Comparison of ENCODE assay signal across 23 cellular contexts in genomic region chr12:27279836-27280235, GRCh38. TPM values are rescaled to one million over a fixed set of nuclear protein-coding genes. Genes with fewer than 3 reads are reported as not detected.
A peak's percentile ranks its signal among the peaks of the same experiment; 100 is the strongest.
DNase-seq lines count a peak whose midpoint lies in the region; ATAC-seq, FAIRE-seq and TF ChIP-seq lines count a peak whose summit lies in the region.
"Had no signal": no experiment of that assay in that cellular context is flagged by ENCODE, and none has a peak within 500 bp of the region (broad histone marks: within the 10 kb centered on the region; RNA-seq: fewer than 3 reads in every experiment).

No MANE protein-coding gene starts in this region.

- no peaks in the 10 kb centered on the region for H3K36me3 ChIP-seq in rectal smooth muscle tissue (ENCODE audit: control insufficient read depth, insufficient read depth, low read length)
- H3K36me3 ChIP-seq: esophagus squamous epithelium, Peyer's patch, upper lobe of left lung had no signal

- H3K27ac ChIP-seq in rectal smooth muscle tissue (ENCODE audit: low read depth, low read length): peak overlapping the region; percentile 54
- H3K27ac ChIP-seq: upper lobe of left lung had no signal

- peaks cover 36% of the 10 kb centered on the region for H3K4me1 Mint-ChIP-seq in activated naive CD8-positive, alpha-beta T cell treated with anti-CD3 and anti-CD28 coated beads for 36 hours
- peaks cover 19% of the 10 kb centered on the region for H3K4me1 Mint-ChIP-seq in activated T-helper 2 cell treated with anti-CD3 and anti-CD28 coated beads, Interferon-gamma antibody, Interleukin-2, Interleukin-4, amounts not matched to agents 10 μg/mL and 5 μg/mL and 100 μg/mL, durations not matched to agents 14 hours and 24 hours and 36 hours (ENCODE audit: low read depth)
- peaks cover 16% of the 10 kb centered on the region for H3K4me1 Mint-ChIP-seq in stimulated activated effector memory CD8-positive, alpha-beta T cell treated with anti-CD3 and anti-CD28 coated beads, Interleukin-12 subunit alpha, Interleukin-12 subunit beta, amount 100 ng/mL, for 72 hours

- H3K27ac Mint-ChIP-seq in activated naive CD8-positive, alpha-beta T cell treated with anti-CD3 and anti-CD28 coated beads for 36 hours: peak overlapping the region; percentile 75
- H3K27ac Mint-ChIP-seq in activated T-helper 2 cell treated with anti-CD3 and anti-CD28 coated beads, Interferon-gamma antibody, Interleukin-2, Interleukin-4, amounts not matched to agents 10 μg/mL and 5 μg/mL and 100 μg/mL, durations not matched to agents 14 hours and 24 hours and 36 hours: no peak overlapping the region
- H3K27ac Mint-ChIP-seq in stimulated activated effector memory CD8-positive, alpha-beta T cell treated with anti-CD3 and anti-CD28 coated beads, Interleukin-12 subunit alpha, Interleukin-12 subunit beta, amount 100 ng/mL, for 72 hours: no peak overlapping the region
- H3K27ac Mint-ChIP-seq: activated CD4-positive, alpha-beta T cell treated with anti-CD3 and anti-CD28 coated beads, Interleukin-2, amount 10 ng/mL, durations not matched to agents 7 days and 5 days; activated T-cell treated with anti-CD3 and anti-CD28 coated beads, Interleukin-2, amount 50 U/mL, for 24 hours; CD8-positive, alpha-beta T cell had no signal

- in situ Hi-C loops in KBM-7 (cut with MboI; ENCODE audit: low pct_unique_long_range_greater_than_20kb, low sequenced_read_pairs): no loop called here

- no peaks in the 10 kb centered on the region for H3K27me3 ChIP-seq in rectal smooth muscle tissue (ENCODE audit: control insufficient read depth, insufficient read depth, low read length)
- H3K27me3 ChIP-seq: esophagus squamous epithelium, Peyer's patch, upper lobe of left lung had no signal

- intact Hi-C loops in activated T-helper 2 cell treated with anti-CD3 and anti-CD28 coated beads, Interferon-gamma antibody, Interleukin-2, Interleukin-4, amounts not matched to agents 10 μg/mL and 5 μg/mL and 100 μg/mL, durations not matched to agents 14 hours and 24 hours and 36 hours (cut with micrococcal nuclease): loop anchor here (2.0 to 5.0 kb wide), 2 partner anchors 35 to 73 kb away; partner anchors contain the start of gene STK38L

- DNase-seq in DMS153 (lab: John Stamatoyannopoulos, UW): peak; percentile 18
- no peak for DNase-seq in DMS153 treated with DMSO at 0.1 percent for 48 hours (lab: John Stamatoyannopoulos, UW; ENCODE audit: unreplicated experiment)
- DNase-seq in KBM-7: peak; percentile 63
- DNase-seq in activated naive CD8-positive, alpha-beta T cell treated with anti-CD3 and anti-CD28 coated beads for 36 hours: no peak
- no peak for DNase-seq in D721Med (ENCODE audit: insufficient read length, low spot score)
- DNase-seq in activated T-helper 2 cell treated with anti-CD3 and anti-CD28 coated beads, Interferon-gamma antibody, Interleukin-2, Interleukin-4, amounts not matched to agents 10 μg/mL and 5 μg/mL and 100 μg/mL, durations not matched to agents 14 hours and 24 hours and 36 hours (ENCODE audit: low spot score): no peak
- no peak for DNase-seq in stimulated activated effector memory CD8-positive, alpha-beta T cell treated with anti-CD3 and anti-CD28 coated beads, Interleukin-12 subunit alpha, Interleukin-12 subunit beta, amount 100 ng/mL, for 72 hours (ENCODE audit: low spot score in 2 of 2)
- DNase-seq: activated CD4-positive, alpha-beta T cell treated with anti-CD3 and anti-CD28 coated beads, Interleukin-2, amount 10 ng/mL, durations not matched to agents 7 days and 5 days; activated T-cell treated with anti-CD3 and anti-CD28 coated beads, Interleukin-2, amount 50 U/mL, for 24 hours; anterior cingulate cortex; CD8-positive, alpha-beta T cell; esophagus squamous epithelium; hippocampal formation; IMR-90; left cardiac atrium; NCI-H1417 treated with DMSO at 0.1 percent for 48 hours; NCI-H345; stimulated activated CD4-positive, alpha-beta T cell treated with anti-CD3 and anti-CD28 coated beads, Interleukin-1b, Interleukin-23, amount 100 ng/mL, for 48 hours; T-helper 2 cell; upper lobe of left lung had no signal

- no peak for TF ChIP-seq CTCF in D721Med (IDR thresholded peaks at IDR 0.05; ENCODE audit: insufficient read depth, missing control alignments)

- H3K9ac ChIP-seq in rectal smooth muscle tissue (ENCODE audit: low read length): no peak overlapping the region

- no peak overlapping the region for H3K4me3 Mint-ChIP-seq in activated naive CD8-positive, alpha-beta T cell treated with anti-CD3 and anti-CD28 coated beads for 36 hours
- H3K4me3 Mint-ChIP-seq in activated T-helper 2 cell treated with anti-CD3 and anti-CD28 coated beads, Interferon-gamma antibody, Interleukin-2, Interleukin-4, amounts not matched to agents 10 μg/mL and 5 μg/mL and 100 μg/mL, durations not matched to agents 14 hours and 24 hours and 36 hours (ENCODE audit: low read depth): no peak overlapping the region
- H3K4me3 Mint-ChIP-seq in stimulated activated effector memory CD8-positive, alpha-beta T cell treated with anti-CD3 and anti-CD28 coated beads, Interleukin-12 subunit alpha, Interleukin-12 subunit beta, amount 100 ng/mL, for 72 hours: no peak overlapping the region
- H3K4me3 Mint-ChIP-seq: activated CD4-positive, alpha-beta T cell treated with anti-CD3 and anti-CD28 coated beads, Interleukin-2, amount 10 ng/mL, durations not matched to agents 7 days and 5 days; activated T-cell treated with anti-CD3 and anti-CD28 coated beads, Interleukin-2, amount 50 U/mL, for 24 hours; CD8-positive, alpha-beta T cell had no signal

- no peaks in the 10 kb centered on the region for H3K27me3 Mint-ChIP-seq in activated naive CD8-positive, alpha-beta T cell treated with anti-CD3 and anti-CD28 coated beads for 36 hours
- no peaks in the 10 kb centered on the region for H3K27me3 Mint-ChIP-seq in activated T-helper 2 cell treated with anti-CD3 and anti-CD28 coated beads, Interferon-gamma antibody, Interleukin-2, Interleukin-4, amounts not matched to agents 10 μg/mL and 5 μg/mL and 100 μg/mL, durations not matched to agents 14 hours and 24 hours and 36 hours (ENCODE audit: low read depth)
- H3K27me3 Mint-ChIP-seq: activated CD4-positive, alpha-beta T cell treated with anti-CD3 and anti-CD28 coated beads, Interleukin-2, amount 10 ng/mL, durations not matched to agents 7 days and 5 days; activated T-cell treated with anti-CD3 and anti-CD28 coated beads, Interleukin-2, amount 50 U/mL, for 24 hours had no signal

- H3K4me1 ChIP-seq in rectal smooth muscle tissue (ENCODE audit: control insufficient read depth, insufficient read depth, low read length): peaks cover 20% of the 10 kb centered on the region

- peaks cover 3% of the 10 kb centered on the region for H3K36me3 Mint-ChIP-seq in activated naive CD8-positive, alpha-beta T cell treated with anti-CD3 and anti-CD28 coated beads for 36 hours
- H3K36me3 Mint-ChIP-seq in activated T-helper 2 cell treated with anti-CD3 and anti-CD28 coated beads, Interferon-gamma antibody, Interleukin-2, Interleukin-4, amounts not matched to agents 10 μg/mL and 5 μg/mL and 100 μg/mL, durations not matched to agents 14 hours and 24 hours and 36 hours (ENCODE audit: low read depth): no peaks in the 10 kb centered on the region
- H3K36me3 Mint-ChIP-seq in stimulated activated effector memory CD8-positive, alpha-beta T cell treated with anti-CD3 and anti-CD28 coated beads, Interleukin-12 subunit alpha, Interleukin-12 subunit beta, amount 100 ng/mL, for 72 hours: no peaks in the 10 kb centered on the region

- no peak for FAIRE-seq in D721Med (lab: Jason Lieb, UNC)
- FAIRE-seq: GM18507 had no signal

- no peak overlapping the region for H3K4me3 ChIP-seq in rectal smooth muscle tissue (ENCODE audit: low read length)
- H3K4me3 ChIP-seq: esophagus squamous epithelium, Peyer's patch, upper lobe of left lung had no signal

- no peaks in the 10 kb centered on the region for H3K9me3 Mint-ChIP-seq in activated naive CD8-positive, alpha-beta T cell treated with anti-CD3 and anti-CD28 coated beads for 36 hours
- no peaks in the 10 kb centered on the region for H3K9me3 Mint-ChIP-seq in activated T-helper 2 cell treated with anti-CD3 and anti-CD28 coated beads, Interferon-gamma antibody, Interleukin-2, Interleukin-4, amounts not matched to agents 10 μg/mL and 5 μg/mL and 100 μg/mL, durations not matched to agents 14 hours and 24 hours and 36 hours
- H3K9me3 Mint-ChIP-seq in stimulated activated effector memory CD8-positive, alpha-beta T cell treated with anti-CD3 and anti-CD28 coated beads, Interleukin-12 subunit alpha, Interleukin-12 subunit beta, amount 100 ng/mL, for 72 hours: no peaks in the 10 kb centered on the region
- H3K9me3 Mint-ChIP-seq: activated CD4-positive, alpha-beta T cell treated with anti-CD3 and anti-CD28 coated beads, Interleukin-2, amount 10 ng/mL, durations not matched to agents 7 days and 5 days; activated T-cell treated with anti-CD3 and anti-CD28 coated beads, Interleukin-2, amount 50 U/mL, for 24 hours; CD8-positive, alpha-beta T cell had no signal

- ATAC-seq in stimulated activated effector memory CD8-positive, alpha-beta T cell treated with anti-CD3 and anti-CD28 coated beads, Interleukin-12 subunit alpha, Interleukin-12 subunit beta, amount 100 ng/mL, for 72 hours: no peak
- ATAC-seq: CD8-positive, alpha-beta T cell had no signal

RNA-seq across cellular contexts. Expression of gene STK38L, which starts 35.8 kb away (rescaled TPM):
- total RNA-seq in activated naive CD8-positive, alpha-beta T cell treated with anti-CD3 and anti-CD28 coated beads for 36 hours: 10 to 100 TPM; 31.2 to 32.0 TPM
- total RNA-seq in activated T-helper 2 cell treated with anti-CD3 and anti-CD28 coated beads, Interferon-gamma antibody, Interleukin-2, Interleukin-4, amounts not matched to agents 10 μg/mL and 5 μg/mL and 100 μg/mL, durations not matched to agents 14 hours and 24 hours and 36 hours: 23.4 and 24.2 TPM in 2 replicates

RNA-seq across cellular contexts. Expression of gene BMAL2, which starts 52.8 kb away (rescaled TPM):
- total RNA-seq in activated naive CD8-positive, alpha-beta T cell treated with anti-CD3 and anti-CD28 coated beads for 36 hours: 10 to 100 TPM; 10.8 to 13.3 TPM
- 58.9 and 59.6 TPM in 2 replicates for total RNA-seq in activated T-helper 2 cell treated with anti-CD3 and anti-CD28 coated beads, Interferon-gamma antibody, Interleukin-2, Interleukin-4, amounts not matched to agents 10 μg/mL and 5 μg/mL and 100 μg/mL, durations not matched to agents 14 hours and 24 hours and 36 hours
- total RNA-seq: CD8-positive, alpha-beta T cell had no signal

Comparison
In these comparisons a context has a peak if more than half of its experiments do, and no peak if none do; other contexts are left out.
1. DNase-seq: peak in DMS153 (single experiment) and KBM-7 (single experiment); none in DMS153 treated with DMSO at 0.1 percent for 48 hours (single experiment), activated naive CD8-positive, alpha-beta T cell treated with anti-CD3 and anti-CD28 coated beads for 36 hours (single experiment), D721Med (single experiment), activated T-helper 2 cell treated with anti-CD3 and anti-CD28 coated beads, Interferon-gamma antibody, Interleukin-2, Interleukin-4, amounts not matched to agents 10 μg/mL and 5 μg/mL and 100 μg/mL, durations not matched to agents 14 hours and 24 hours and 36 hours (single experiment) and stimulated activated effector memory CD8-positive, alpha-beta T cell treated with anti-CD3 and anti-CD28 coated beads, Interleukin-12 subunit alpha, Interleukin-12 subunit beta, amount 100 ng/mL, for 72 hours (0 of 2).